In the genomic region with DNA sequence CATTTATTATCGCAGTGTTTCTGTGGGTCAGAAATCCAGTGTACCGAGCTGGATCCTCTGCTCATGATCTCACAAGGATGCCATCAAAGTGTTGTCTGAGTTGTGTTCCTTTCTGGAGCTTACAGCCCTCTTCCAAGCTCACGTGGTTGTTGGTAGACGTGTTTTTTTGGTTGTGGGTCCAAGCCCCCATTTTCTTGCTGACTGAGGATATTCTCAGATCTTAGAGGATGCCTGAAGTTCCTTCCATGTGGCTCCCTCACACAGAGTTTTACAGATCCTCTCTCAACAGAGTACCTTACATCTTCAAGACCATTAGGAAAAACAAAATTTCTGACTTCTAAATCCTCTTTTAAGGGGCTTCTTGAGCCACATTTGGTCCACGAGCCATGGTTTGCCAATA, we compare ENCODE assay signal across 27 cellular contexts.
"Had no signal": no experiment of that assay in that cellular context is flagged by ENCODE, and none has a peak within 500 bp of the region (broad histone marks: within the 10 kb centered on the region; RNA-seq: fewer than 3 reads in every experiment).

No MANE protein-coding gene starts in this region.

- H3K9me3 ChIP-seq: colonic mucosa, esophagus muscularis mucosa, esophagus squamous epithelium, gastrocnemius medialis, gastroesophageal sphincter, heart right ventricle had no signal

- H3K4me1 ChIP-seq: colonic mucosa, esophagus muscularis mucosa, esophagus squamous epithelium, gastrocnemius medialis, gastroesophageal sphincter, heart right ventricle had no signal

- ATAC-seq: effector memory CD8-positive, alpha-beta T cell; esophagus mucosa; gastrocnemius medialis; gastroesophageal sphincter; heart right ventricle had no signal

- H3K27ac ChIP-seq: colonic mucosa, coronary artery, dorsolateral prefrontal cortex, epithelial cell of prostate, esophagus muscularis mucosa, esophagus squamous epithelium, gastrocnemius medialis, gastroesophageal sphincter, heart right ventricle had no signal

- H3K27me3 ChIP-seq: colonic mucosa, dorsolateral prefrontal cortex, esophagus muscularis mucosa, esophagus squamous epithelium, gastrocnemius medialis, gastroesophageal sphincter, heart right ventricle had no signal

- H3K4me3 Mint-ChIP-seq: dendritic cell treated with granulocyte-macrophage colony-stimulating factor and Interleukin-4, amounts not matched to agents 40 ng/mL and 50 ng/mL, for 4 days; effector memory CD8-positive, alpha-beta T cell; endodermal cell had no signal

- H3K9me3 Mint-ChIP-seq: endodermal cell had no signal

- H3K4me3 ChIP-seq: colonic mucosa, coronary artery, dorsolateral prefrontal cortex, esophagus muscularis mucosa, esophagus squamous epithelium, gastrocnemius medialis, gastroesophageal sphincter, heart right ventricle had no signal

- H3K4me1 Mint-ChIP-seq: endodermal cell had no signal

- H3K36me3 ChIP-seq: colonic mucosa, esophagus muscularis mucosa, esophagus squamous epithelium, gastrocnemius medialis, gastroesophageal sphincter, heart right ventricle had no signal

- H3K27me3 Mint-ChIP-seq: dendritic cell treated with granulocyte-macrophage colony-stimulating factor and Interleukin-4, amounts not matched to agents 40 ng/mL and 50 ng/mL, for 4 days; effector memory CD8-positive, alpha-beta T cell had no signal

- H3K27ac Mint-ChIP-seq: dendritic cell treated with granulocyte-macrophage colony-stimulating factor and Interleukin-4, amounts not matched to agents 40 ng/mL and 50 ng/mL, for 4 days; effector memory CD8-positive, alpha-beta T cell; endodermal cell had no signal

- DNase-seq: colonic mucosa; cortex of kidney; dermis blood vessel endothelial cell; dorsolateral prefrontal cortex; effector CD4-positive, alpha-beta T cell; effector CD8-positive, alpha-beta T cell; effector memory CD4-positive, alpha-beta T cell; effector memory CD8-positive, alpha-beta T cell; endodermal cell; erythroblast; esophagus squamous epithelium; foreskin fibroblast; foreskin melanocyte; gastrocnemius medialis; glutamatergic neuron; head of caudate nucleus; heart right ventricle had no signal

- FAIRE-seq: colon, endometrium, endothelial cell of umbilical vein, frontal cortex had no signal
